In genomic region chr20:48129319-48129973, GRCh38 we compare ENCODE assay signal across 26 cellular contexts.
DNase-seq lines count a peak whose midpoint lies in the region; ATAC-seq, FAIRE-seq and TF ChIP-seq lines count a peak whose summit lies in the region.
"Had no signal": no experiment of that assay in that cellular context is flagged by ENCODE, and none has a peak within 500 bp of the region (broad histone marks: within the 10 kb centered on the region; RNA-seq: fewer than 3 reads in every experiment).

No MANE protein-coding gene starts in this region.

- H3K27ac Mint-ChIP-seq in progenitor cell of endocrine pancreas = no peak overlapping the region
- H3K27ac Mint-ChIP-seq: activated CD4-positive, alpha-beta T cell treated with anti-CD3 and anti-CD28 coated beads for 36 hours; activated T-cell treated with anti-CD3 and anti-CD28 coated beads, Interleukin-2, amount 50 U/mL, for 24 hours; naive thymus-derived CD8-positive, alpha-beta T cell; stimulated activated naive CD8-positive, alpha-beta T cell treated with anti-CD3 and anti-CD28 coated beads, Interleukin-15, Interleukin-2, amounts not matched to agents 100 ng/mL and 50 ng/mL, for 24 hours; T-cell had no signal

- no peak overlapping the region for H3K9ac ChIP-seq in HepG2 (ENCODE audit: insufficient read depth, low read depth, low read length)
- H3K9ac ChIP-seq: BLaER1 treated with 17β-estradiol and CSF1 and Interleukin-3, amounts not matched to agents 10 nM and 100 nM had no signal

- 41% methylated on average over 5 of the region's 5 CpGs for WGBS in HepG2 (ENCODE audit: low lambda C conversion rate)
- 31% methylated on average over 5 of the region's 5 CpGs for WGBS in right lobe of liver (ENCODE audit: insufficient coverage, low coverage, low lambda C conversion rate, missing lambda C conversion rate)

- H3K36me3 Mint-ChIP-seq in progenitor cell of endocrine pancreas (ENCODE audit: insufficient read depth) = no peaks in the 10 kb centered on the region
- H3K36me3 Mint-ChIP-seq: naive thymus-derived CD8-positive, alpha-beta T cell; T-cell had no signal

- no peaks in the 10 kb centered on the region for H3K27me3 Mint-ChIP-seq in progenitor cell of endocrine pancreas

- TF ChIP-seq CTCF in HepG2 (CRISPR knock-in tag; IDR thresholded peaks at IDR 0.05) (0 out of 2 replicates have a peak, but pooled peaks have one; percentile 12), right lobe of liver (IDR thresholded peaks at IDR 0.05) (no peak), omental fat pad (IDR thresholded peaks at IDR 0.05) (no peak), progenitor cell of endocrine pancreas (IDR thresholded peaks at IDR 0.05; ENCODE audit: unreplicated experiment) (no peak), GM13977 (IDR thresholded peaks at IDR 0.05; ENCODE audit: extremely low read depth, insufficient read depth, missing control alignments) (no peak)

- BruUV-seq in HepG2 (replicated peaks; lab: Mats Ljungman, UMichigan) = no TSS peak

- DNase-seq in HepG2 (ENCODE audit: low spot score) (no peak), right lobe of liver (no peak), fibroblast of gingiva (ENCODE audit: low read depth) (peak; percentile 2), omental fat pad (ENCODE audit: low spot score) (no peak), progenitor cell of endocrine pancreas (ENCODE audit: low spot score, unreplicated experiment) (no peak), GM13977 (ENCODE audit: low spot score) (no peak)
- DNase-seq: activated CD4-positive, alpha-beta T cell treated with anti-CD3 and anti-CD28 coated beads for 36 hours; activated CD8-positive, alpha-beta memory T cell treated with anti-CD3 and anti-CD28 coated beads for 24 hours; activated naive CD4-positive, alpha-beta T cell; activated T-cell treated with anti-CD3 and anti-CD28 coated beads, Interleukin-2, amount 50 U/mL, for 24 hours; anterior cingulate cortex; HCEC 1CT; naive thymus-derived CD8-positive, alpha-beta T cell; NCI-H2081 treated with DMSO at 0.1 percent for 48 hours; PC-3; psoas muscle; SIG-M5; spleen; stimulated activated CD4-positive, alpha-beta T cell treated with anti-CD3 and anti-CD28 coated beads, Interleukin-4, amount 100 ng/mL, for 1 hour; T-cell; transverse colon had no signal

- peaks cover 10% of the 10 kb centered on the region for H3K4me1 Mint-ChIP-seq in progenitor cell of endocrine pancreas (ENCODE audit: low read depth)
- H3K4me1 Mint-ChIP-seq: activated CD4-positive, alpha-beta T cell treated with anti-CD3 and anti-CD28 coated beads for 36 hours; naive thymus-derived CD8-positive, alpha-beta T cell; T-cell had no signal

- no peak for FAIRE-seq in HepG2 (lab: Jason Lieb, UNC)
- FAIRE-seq: TTC549 had no signal

- no peak overlapping the region for H3K4me3 Mint-ChIP-seq in progenitor cell of endocrine pancreas (ENCODE audit: low read depth)
- H3K4me3 Mint-ChIP-seq: activated CD4-positive, alpha-beta T cell treated with anti-CD3 and anti-CD28 coated beads for 36 hours; activated T-cell treated with anti-CD3 and anti-CD28 coated beads, Interleukin-2, amount 50 U/mL, for 24 hours; naive thymus-derived CD8-positive, alpha-beta T cell; stimulated activated naive CD8-positive, alpha-beta T cell treated with anti-CD3 and anti-CD28 coated beads, Interleukin-15, Interleukin-2, amounts not matched to agents 100 ng/mL and 50 ng/mL, for 24 hours; T-cell had no signal

- TF ChIP-seq RAD21 in HepG2 (CRISPR knock-in tag; IDR thresholded peaks at IDR 0.05) = no peak

- H3K79me2 ChIP-seq in HepG2 (ENCODE audit: insufficient read depth, low read length) = no peaks in the 10 kb centered on the region

- no peaks in the 10 kb centered on the region for H4K20me1 ChIP-seq in HepG2 (ENCODE audit: insufficient read depth, low read length)
- H4K20me1 ChIP-seq: BLaER1 treated with 17β-estradiol and CSF1 and Interleukin-3, amounts not matched to agents 10 nM and 100 nM had no signal

- H2AFZ ChIP-seq in HepG2 (ENCODE audit: low read length) = no peak overlapping the region

- H3K9me3 ChIP-seq in HepG2 (ENCODE audit: low read length) (peaks cover 8% of the 10 kb centered on the region; the same call in 1 of the 2 replicates), right lobe of liver (no peaks in the 10 kb centered on the region)

- ATAC-seq in HepG2 (no peak), right lobe of liver (no peak), omental fat pad (ENCODE audit: low FRiP score) (peak; percentile 49), GM21786 (IDR thresholded peaks at IDR 0.05; ENCODE audit: unreplicated experiment) (no peak), GM21576 (IDR thresholded peaks at IDR 0.05; ENCODE audit: unreplicated experiment) (no peak)
- ATAC-seq: activated CD4-positive, alpha-beta T cell treated with anti-CD3 and anti-CD28 coated beads for 36 hours; naive thymus-derived CD8-positive, alpha-beta T cell; PC-3; T-cell had no signal

- no peak overlapping the region for H3K4me2 ChIP-seq in HepG2 (ENCODE audit: low read depth, low read length)
- H3K4me2 ChIP-seq: BLaER1 treated with 17β-estradiol and CSF1 and Interleukin-3, amounts not matched to agents 10 nM and 100 nM had no signal

- TF ChIP-seq EP300 in HepG2 (IDR thresholded peaks at IDR 0.05; ENCODE audit: low read depth in 2 of 2, low read length in 2 of 2) = no peak
- no peak for TF ChIP-seq EP300 in HepG2 (CRISPR knock-in tag; IDR thresholded peaks at IDR 0.05; ENCODE audit: borderline replicate concordance)

- in situ Hi-C loops in HepG2 (cut with HindIII; ENCODE audit: extremely low pct_ligation_motif_present, low pct_unique_long_range_greater_than_20kb) = no loop called here
- in situ Hi-C loops in GM13977 (cut with MboI; ENCODE audit: low pct_unique_long_range_greater_than_20kb, low sequenced_read_pairs, unreplicated experiment) = no loop called here

- intact Hi-C loops in HepG2 (cut with micrococcal nuclease; ENCODE audit: unreplicated experiment) (no loop called here), right lobe of liver (cut with DNase I) (no loop called here)

- H3K27ac ChIP-seq in HepG2 (ENCODE audit: extremely low read length, insufficient read depth, low read length) = no peak overlapping the region
- no peak overlapping the region for H3K27ac ChIP-seq in right lobe of liver
- H3K27ac ChIP-seq: BLaER1 treated with 17β-estradiol and CSF1 and Interleukin-3, amounts not matched to agents 10 nM and 100 nM; psoas muscle; transverse colon had no signal

- TF ChIP-seq POLR2A in HepG2 (IDR thresholded peaks at IDR 0.05; ENCODE audit: insufficient read depth in 1 of 2, low read depth in 2 of 2, low read length in 2 of 2) (no peak), right lobe of liver (IDR thresholded peaks at IDR 0.05) (no peak)

- H3K4me1 ChIP-seq in HepG2 (ENCODE audit: insufficient read depth, low read length) (peaks cover 31% of the 10 kb centered on the region), right lobe of liver (no peaks in the 10 kb centered on the region)
- H3K4me1 ChIP-seq: psoas muscle had no signal

- peaks cover 13% of the 10 kb centered on the region for H3K9me3 Mint-ChIP-seq in progenitor cell of endocrine pancreas (ENCODE audit: low read depth)

- CTCF ChIA-PET in HepG2 (lab: Yijun Ruan, JAX; ENCODE audit: low intra/inter-chr PET ratio, low total read pairs) = no interaction called here

- H3K27me3 ChIP-seq in HepG2 (ENCODE audit: control insufficient read depth in 1 of 2, insufficient read depth in 2 of 2, low read length in 2 of 2) (0 out of 5 replicates have a peak, but pooled peaks cover 0 to 8% of the 10 kb centered on the region in 2 experiments), right lobe of liver (no peaks in the 10 kb centered on the region)
- H3K27me3 ChIP-seq: BLaER1 treated with 17β-estradiol and CSF1 and Interleukin-3, amounts not matched to agents 10 nM and 100 nM; transverse colon had no signal

- H3K36me3 ChIP-seq in HepG2 (replicated peaks in 1 of 2; ENCODE audit: control insufficient read depth in 1 of 2, insufficient read depth in 2 of 2, low read length in 2 of 2) (no peaks in the 10 kb centered on the region), right lobe of liver (no peaks in the 10 kb centered on the region)
- H3K36me3 ChIP-seq: BLaER1 treated with 17β-estradiol and CSF1 and Interleukin-3, amounts not matched to agents 10 nM and 100 nM; spleen; transverse colon had no signal

- POLR2A ChIA-PET in HepG2 (lab: Yijun Ruan, JAX) = no interaction called here

- H3K4me3 ChIP-seq in HepG2 (replicated peaks in 1 of 3; ENCODE audit: insufficient read depth in 1 of 3, low read depth in 2 of 3, low read length in 3 of 3) (no peak overlapping the region), right lobe of liver (no peak overlapping the region)
- H3K4me3 ChIP-seq: BLaER1 treated with 17β-estradiol and CSF1 and Interleukin-3, amounts not matched to agents 10 nM and 100 nM; psoas muscle; spleen; transverse colon had no signal

TF ChIP-seq in HepG2, 621 proteins besides CTCF, POLR2A, EP300 and RAD21:
- peak; percentile 58 for TF ChIP-seq MAFF (IDR thresholded peaks at IDR 0.05; ENCODE audit: low read depth, low read length)
- no peak for TF ChIP-seq ZNF556 (CRISPR knock-in tag; IDR thresholded peaks at IDR 0.05; ENCODE audit: borderline replicate concordance)
- TF ChIP-seq ZNF20 (CRISPR knock-in tag; IDR thresholded peaks at IDR 0.05) = no peak
- peak; percentile 74 to 78 for TF ChIP-seq MAFK (conservative IDR thresholded peaks at IDR 0.05 in 1 of 2, IDR thresholded peaks at IDR 0.05 in 1 of 2; ENCODE audit: low read length in 2 of 2)
- no peak for TF ChIP-seq NFRKB (IDR thresholded peaks at IDR 0.05)
- no peak for TF ChIP-seq ZFP82 (CRISPR knock-in tag; IDR thresholded peaks at IDR 0.05; ENCODE audit: borderline replicate concordance)
